In genomic region chr2:61470965-61471904, GRCh38 we compare ENCODE assay signal across 8 cellular contexts. TPM values are rescaled to one million over a fixed set of nuclear protein-coding genes. Genes with fewer than 3 reads are reported as not detected.
A peak's percentile ranks its signal among the peaks of the same experiment; 100 is the strongest.
DNase-seq lines count a peak whose midpoint lies in the region; TF ChIP-seq lines count a peak whose summit lies in the region.

Gene USP34, minus strand, starts transcription at chr2:61471087. Its CDS starts 395 bp downstream, at chr2:61470692.

- H3K9me3 ChIP-seq in MM.1S (replicated peaks; ENCODE audit: insufficient read depth, low read length): no peaks in the 10 kb centered on the region

- H3K9ac ChIP-seq in MM.1S (ENCODE audit: low read length): peak within 1 kb of the TSS; percentile 93

- DNase-seq in EL (peak; percentile 96), H7 (peak; percentile 95), MM.1S (peak; percentile 90), SIG-M5 (lab: John Stamatoyannopoulos, UW) (peak; percentile 75), activated gamma-delta T cell (lab: John Stamatoyannopoulos, UW) (peak; percentile 96), fibroblast of the conjunctiva (ENCODE audit: low read depth) (peak; percentile 93), nephron progenitor cell (peak; percentile 90)

- peaks cover 29% of the 10 kb centered on the region for H3F3A ChIP-seq in MM.1S (ENCODE audit: insufficient read depth, low read length)

- peak within 1 kb of the TSS; percentile 72 for H3K4me2 ChIP-seq in MM.1S (ENCODE audit: low read depth, low read length)

- no peaks in the 10 kb centered on the region for H3K27me3 Mint-ChIP-seq in nephron progenitor cell (ENCODE audit: low read depth, poor library complexity)
- H3K27me3 Mint-ChIP-seq in stimulated activated naive CD8-positive, alpha-beta T cell treated with anti-CD3 and anti-CD28 coated beads, Interleukin-15, Interleukin-2, amounts not matched to agents 100 ng/mL and 50 ng/mL, for 24 hours: no peaks in the 10 kb centered on the region

- H2AFZ ChIP-seq in MM.1S (ENCODE audit: low read length): peak within 1 kb of the TSS; percentile 84

- peaks cover 56% of the 10 kb centered on the region for H3K79me2 ChIP-seq in MM.1S (ENCODE audit: low read length)

- no peak for TF ChIP-seq CTCF in MM.1S (IDR thresholded peaks at IDR 0.05; ENCODE audit: low read length)
- TF ChIP-seq CTCF in nephron progenitor cell (IDR thresholded peaks at IDR 0.05): no peak

- H3K9me3 Mint-ChIP-seq in nephron progenitor cell: no peaks in the 10 kb centered on the region
- no peaks in the 10 kb centered on the region for H3K9me3 Mint-ChIP-seq in stimulated activated naive CD8-positive, alpha-beta T cell treated with anti-CD3 and anti-CD28 coated beads, Interleukin-15, Interleukin-2, amounts not matched to agents 100 ng/mL and 50 ng/mL, for 24 hours

- H3K27ac Mint-ChIP-seq in nephron progenitor cell: peak within 1 kb of the TSS; percentile 99
- H3K27ac Mint-ChIP-seq in stimulated activated naive CD8-positive, alpha-beta T cell treated with anti-CD3 and anti-CD28 coated beads, Interleukin-15, Interleukin-2, amounts not matched to agents 100 ng/mL and 50 ng/mL, for 24 hours: peak within 1 kb of the TSS; percentile 90

- peaks cover 22% of the 10 kb centered on the region for H3K4me1 Mint-ChIP-seq in nephron progenitor cell
- peaks cover 36% of the 10 kb centered on the region for H3K4me1 Mint-ChIP-seq in stimulated activated naive CD8-positive, alpha-beta T cell treated with anti-CD3 and anti-CD28 coated beads, Interleukin-15, Interleukin-2, amounts not matched to agents 100 ng/mL and 50 ng/mL, for 24 hours (ENCODE audit: low read depth)

- H3K36me3 Mint-ChIP-seq in nephron progenitor cell (ENCODE audit: low read depth): peaks cover 20% of the 10 kb centered on the region
- peaks cover 26% of the 10 kb centered on the region for H3K36me3 Mint-ChIP-seq in stimulated activated naive CD8-positive, alpha-beta T cell treated with anti-CD3 and anti-CD28 coated beads, Interleukin-15, Interleukin-2, amounts not matched to agents 100 ng/mL and 50 ng/mL, for 24 hours (ENCODE audit: low read depth)

- H3K4me3 ChIP-seq in H7 (ENCODE audit: insufficient read depth, low read depth, low read length) (peak within 1 kb of the TSS; percentile 95), MM.1S (ENCODE audit: low read length) (peak within 1 kb of the TSS; percentile 84)

- peak within 1 kb of the TSS; percentile 85 for H3K27ac ChIP-seq in MM.1S (ENCODE audit: low read length)

- H3K36me3 ChIP-seq in H7 (replicated peaks; ENCODE audit: control insufficient read depth, insufficient read depth, low read length) (no peaks in the 10 kb centered on the region; the same call in 1 of the 2 replicates), MM.1S (replicated peaks; ENCODE audit: insufficient read depth, low read length) (no peaks in the 10 kb centered on the region)

- no peaks in the 10 kb centered on the region for H3K9me2 ChIP-seq in MM.1S (replicated peaks; ENCODE audit: insufficient read depth, low read length)

- H3K27me3 ChIP-seq in H7 (ENCODE audit: control insufficient read depth, insufficient read depth, low read length) (no peaks in the 10 kb centered on the region), MM.1S (replicated peaks; ENCODE audit: insufficient read depth, low read length) (no peaks in the 10 kb centered on the region)

- peak within 1 kb of the TSS; percentile 98 for H3K4me3 Mint-ChIP-seq in nephron progenitor cell
- peak within 1 kb of the TSS; percentile 88 for H3K4me3 Mint-ChIP-seq in stimulated activated naive CD8-positive, alpha-beta T cell treated with anti-CD3 and anti-CD28 coated beads, Interleukin-15, Interleukin-2, amounts not matched to agents 100 ng/mL and 50 ng/mL, for 24 hours

- 0 out of 2 replicates have a peak, but pooled peaks cover 4% of the 10 kb centered on the region for H3K4me1 ChIP-seq in MM.1S (ENCODE audit: low read length)

- H4K20me1 ChIP-seq in MM.1S (ENCODE audit: insufficient read depth, low read length): no peaks in the 10 kb centered on the region

RNA-seq across cellular contexts. Expression of gene USP34, which starts in this region (rescaled TPM):
- total RNA-seq in H7 (2014; rRNA removed; shearing (Covaris generic)): 48.6 and 66.6 TPM in 2 replicates

Comparison
In these comparisons a context has a peak if more than half of its experiments do, and no peak if none do; other contexts are left out.
1. Peak in every context shown above with its lines: DNase-seq, H3K4me3 ChIP-seq and H3K27ac ChIP-seq.